ENCODE assay signal across 8 cellular contexts in the genomic region with DNA sequence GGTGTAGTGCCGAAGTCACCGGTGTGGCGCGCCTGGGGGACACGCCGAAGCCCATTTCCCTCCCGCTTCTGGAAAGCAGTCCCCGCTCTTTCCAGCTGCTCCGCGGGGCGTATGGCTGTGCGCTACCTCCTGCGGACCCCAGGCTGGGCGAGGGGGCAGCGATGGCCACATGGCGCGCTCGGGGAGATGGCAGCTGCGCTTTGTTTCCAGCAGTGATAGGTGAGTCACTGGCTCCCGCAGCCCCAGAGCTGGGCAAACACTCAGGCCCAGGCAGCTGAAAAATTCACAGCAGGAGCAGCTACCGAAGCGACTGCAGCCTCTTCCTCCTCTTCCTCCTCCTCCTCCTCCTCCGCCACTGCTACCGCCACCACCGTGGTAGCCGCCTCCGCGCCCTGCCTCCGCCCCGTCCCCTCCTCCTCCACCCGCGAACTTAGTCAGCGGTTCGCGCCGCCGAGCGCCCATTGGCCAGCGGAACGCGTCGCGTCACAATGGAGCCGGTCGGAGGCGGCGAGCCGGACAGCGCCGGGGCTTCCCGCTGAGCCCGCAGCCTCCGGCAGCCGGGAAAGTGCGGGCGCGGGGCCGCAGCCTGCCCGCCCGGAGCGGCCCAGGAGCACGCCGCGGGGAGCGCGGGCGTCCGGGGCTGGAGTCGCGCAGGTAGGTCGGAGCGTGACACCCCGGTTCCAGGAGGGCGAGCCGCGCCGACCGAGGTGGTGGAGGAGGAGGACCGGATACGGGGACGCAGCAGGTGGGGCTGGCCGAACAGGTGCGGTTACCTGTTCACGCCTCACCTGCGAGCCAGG. TPM values are rescaled to one million over a fixed set of nuclear protein-coding genes. Genes with fewer than 3 reads are reported as not detected.
A peak's percentile ranks its signal among the peaks of the same experiment; 100 is the strongest.
DNase-seq lines count a peak whose midpoint lies in the region; TF ChIP-seq lines count a peak whose summit lies in the region.

Gene LRRC8B, plus strand, starts transcription at position 461 of the 800 bp plus-strand sequence. CDS start 57,822 bp downstream, outside the sequence.

- peak within 1 kb of the TSS; percentile 83 for H3K18ac ChIP-seq in trophoblast cell (ENCODE audit: low read length)

- H3K27me3 ChIP-seq in adipocyte (replicated peaks; ENCODE audit: control insufficient read depth, insufficient read depth, low read length) = no peaks in the 10 kb centered on the region
- H3K27me3 ChIP-seq in trophoblast cell (ENCODE audit: insufficient read depth, low read length) = no peaks in the 10 kb centered on the region
- no peaks in the 10 kb centered on the region for H3K27me3 ChIP-seq in transverse colon

- H3K9ac ChIP-seq in adipocyte (ENCODE audit: low read length) (peak within 1 kb of the TSS; percentile 88), trophoblast cell (ENCODE audit: low read length) (peak within 1 kb of the TSS; percentile 28)

- no peak within 1 kb of the TSS for H3K27ac ChIP-seq in trophoblast cell (ENCODE audit: low read depth, low read length)
- peak within 1 kb of the TSS; percentile 79 to 94 (median 90) for H3K27ac ChIP-seq in transverse colon

- peak within 1 kb of the TSS; percentile 87 for H4K12ac ChIP-seq in trophoblast cell (ENCODE audit: low read depth, low read length)

- TF ChIP-seq CTCF in GM10248 (IDR thresholded peaks at IDR 0.05; ENCODE audit: control extremely low read depth, extremely low read depth, low read depth, missing control alignments) = no peak
- TF ChIP-seq CTCF in transverse colon (IDR thresholded peaks at IDR 0.05) = peak in 1 of 5 experiments; percentile 26

- H4K8ac ChIP-seq in trophoblast cell (ENCODE audit: low read depth, low read length) = peak within 1 kb of the TSS; percentile 92

- H3K4me1 ChIP-seq in adipocyte (ENCODE audit: control insufficient read depth, insufficient read depth, low read length) = peaks cover 35% of the 10 kb centered on the region
- H3K4me1 ChIP-seq in trophoblast cell (ENCODE audit: control insufficient read depth in 1 of 2, insufficient read depth in 2 of 2, low read length in 2 of 2) = peaks cover 0 to 7% of the 10 kb centered on the region in 2 experiments
- peaks cover 0 to 32% (median 10%) of the 10 kb centered on the region in 4 donors for H3K4me1 ChIP-seq in transverse colon

- no peak within 1 kb of the TSS for H3K23ac ChIP-seq in trophoblast cell (ENCODE audit: low read length)

- H2BK5ac ChIP-seq in trophoblast cell (ENCODE audit: low read depth, low read length, poor library complexity) = peak within 1 kb of the TSS; percentile 60

- no peaks in the 10 kb centered on the region for H3K36me3 ChIP-seq in adipocyte (ENCODE audit: control insufficient read depth, insufficient read depth, low read length, severe bottlenecking)
- H3K36me3 ChIP-seq in trophoblast cell (ENCODE audit: control insufficient read depth in 1 of 2, insufficient read depth in 2 of 2, low read length in 2 of 2) = no peaks in the 10 kb centered on the region
- no peaks in the 10 kb centered on the region for H3K36me3 ChIP-seq in transverse colon

- H3K4me2 ChIP-seq in trophoblast cell (ENCODE audit: low read length) = peak within 1 kb of the TSS; percentile 96

- H3K4me3 ChIP-seq in adipocyte (ENCODE audit: low read length) (peak within 1 kb of the TSS; percentile 99), trophoblast cell (ENCODE audit: low read depth, low read length) (peak within 1 kb of the TSS; percentile 82), transverse colon (peak within 1 kb of the TSS; percentile 65 to 96 (median 70))

- peak; percentile 88 for DNase-seq in GM10248 (ENCODE audit: extremely low spot score)
- peak; percentile 93 for DNase-seq in HEK293T (ENCODE audit: extremely low spot score)
- peak; percentile 79 for DNase-seq in MV-4-11 (lab: John Stamatoyannopoulos, UW)
- peak; percentile 79 for DNase-seq in T follicular helper cell (ENCODE audit: low read depth)
- peak; percentile 95 for DNase-seq in adipocyte (ENCODE audit: low read depth)
- peak; percentile 98 for DNase-seq in cardiac septum (ENCODE audit: low spot score)
- DNase-seq in trophoblast cell = peak; percentile 91 to 93
- peak; percentile 93 for DNase-seq in transverse colon

- TF ChIP-seq POLR2A in transverse colon (IDR thresholded peaks at IDR 0.05) = peak; percentile 67

- no CpG with 5 or more reads among the region's 85 CpGs for WGBS in trophoblast cell (ENCODE audit: extremely low coverage, insufficient coverage, insufficient read length)
- 1% methylated on average over 58 of the region's 85 CpGs; no CpG with 5 or more reads in 1 of the 2 donors for WGBS in transverse colon (ENCODE audit: low coverage in 1 of 2), 2 donors

- CTCF ChIA-PET in GM10248 (lab: Yijun Ruan, JAX) (no interaction called here), HEK293T (lab: Yijun Ruan, JAX) (interaction anchor here (1.2 kb wide), 1 partner anchor 93 kb away, joined by 3 read pairs; no protein-coding TSS in a partner anchor)

- intact Hi-C loops in cardiac septum (cut with DNase I) = loop anchor here (5.0 kb wide), 1 partner anchor 73 kb away; no protein-coding TSS in a partner anchor
- intact Hi-C loops in transverse colon (cut with DNase I; ENCODE audit: low total_unique reads) = no loop called here

- peak within 1 kb of the TSS; percentile 87 for H4K91ac ChIP-seq in trophoblast cell (ENCODE audit: low read depth, low read length)

- peak within 1 kb of the TSS; percentile 95 for H2AFZ ChIP-seq in trophoblast cell (ENCODE audit: insufficient read depth, low read length, poor library complexity)

- H3K79me2 ChIP-seq in trophoblast cell (ENCODE audit: control insufficient read depth, insufficient read depth, low read length, poor library complexity) = peaks cover 10% of the 10 kb centered on the region

- in situ Hi-C loops in transverse colon (cut with MboI; ENCODE audit: low pct_ligation_motif_present in 1 of 4, low pct_unique_long_range_greater_than_20kb in 1 of 4, low sequenced_read_pairs in 3 of 4) = loop anchor here in 3 of 4 donors (25.0 kb wide), 2 partner anchors 238 to 463 kb away; partner anchors contain the start of gene ZNF326 (in 1 of the 3)

- H3K4ac ChIP-seq in trophoblast cell (ENCODE audit: low read depth, low read length) = peak within 1 kb of the TSS; percentile 91

- POLR2A ChIA-PET in GM10248 (lab: Yijun Ruan, JAX) = interaction anchor here (0.6 kb wide), 1 partner anchor 156 kb away, joined by 11 read pairs; no protein-coding TSS in a partner anchor
- POLR2A ChIA-PET in HEK293T (lab: Yijun Ruan, JAX) = interaction anchor here (0.7 to 1.1 kb wide), 5 partner anchors 16 to 108 kb away, joined by 3 read pairs; partner anchors contain the start of gene LRRC8C

- H2BK120ac ChIP-seq in trophoblast cell (ENCODE audit: insufficient read depth, low read length, poor library complexity) = peak within 1 kb of the TSS; percentile 73

- H2BK12ac ChIP-seq in trophoblast cell (ENCODE audit: low read length) = peak within 1 kb of the TSS; percentile 39

- H3K9me3 ChIP-seq in adipocyte (ENCODE audit: control insufficient read depth, low read length) (no peaks in the 10 kb centered on the region), trophoblast cell (ENCODE audit: insufficient read depth, low read depth, low read length) (no peaks in the 10 kb centered on the region), transverse colon (no peaks in the 10 kb centered on the region)

- no peak for TF ChIP-seq EP300 in transverse colon (IDR thresholded peaks at IDR 0.05; ENCODE audit: low read depth)

- H3K14ac ChIP-seq in trophoblast cell (ENCODE audit: low read length) = peak within 1 kb of the TSS; percentile 83

- H3K79me1 ChIP-seq in trophoblast cell (ENCODE audit: low read length) = peaks cover 11% of the 10 kb centered on the region

- H2AK5ac ChIP-seq in trophoblast cell (ENCODE audit: low read length) = no peak within 1 kb of the TSS

TF ChIP-seq in HEK293T, 16 proteins besides CTCF, POLR2A, EP300 and RAD21:
- TF ChIP-seq L3MBTL2 (conservative IDR thresholded peaks at IDR 0.05) (peak; percentile 99), NFRKB (IDR thresholded peaks at IDR 0.05) (peak; percentile 56), HDGF (IDR thresholded peaks at IDR 0.05; ENCODE audit: borderline replicate concordance) (no peak), CTBP1 (IDR thresholded peaks at IDR 0.05; ENCODE audit: borderline replicate concordance) (no peak; the same call in 1 of the 2 replicates), ARNT (IDR thresholded peaks at IDR 0.05) (0 out of 2 replicates have a peak, but pooled peaks have one; percentile 25), SUZ12 (IDR thresholded peaks at IDR 0.05) (no peak), ELF4 (IDR thresholded peaks at IDR 0.05) (peak; percentile 28; the same call in 1 of the 2 replicates), FOXM1 (IDR thresholded peaks at IDR 0.05; ENCODE audit: borderline replicate concordance) (peak; percentile 37; the same call in 1 of the 2 replicates)

RNA-seq across cellular contexts. Expression of gene LRRC8B, which starts in this region (rescaled TPM):
- total RNA-seq in cardiac septum (4.5 TPM), transverse colon (10 to 100 TPM in 2 of 4 donors, 1 to 10 TPM in 2; 7.0 to 10.5 (median 8.7) TPM)
- 6.5 and 6.7 TPM in 2 replicates for polyA plus RNA-seq in trophoblast cell (2013)
